Comparison of ENCODE assay signal across 16 cellular contexts in genomic region chr7:6479067-6479466, GRCh38. TPM values are rescaled to one million over a fixed set of nuclear protein-coding genes. Genes with fewer than 3 reads are reported as not detected.
DNase-seq lines count a peak whose midpoint lies in the region; ATAC-seq and TF ChIP-seq lines count a peak whose summit lies in the region.
"Had no signal": no experiment of that assay in that cellular context is flagged by ENCODE, and none has a peak within 500 bp of the region (broad histone marks: within the 10 kb centered on the region; RNA-seq: fewer than 3 reads in every experiment).

No MANE protein-coding gene starts in this region.

- ATAC-seq in stimulated activated memory B cell treated with anti-CD40 and anti-IgM and Interleukin-4, amounts not matched to agents 10 μg/mL and 1 μg/mL and 100 μg/mL, for 72 hours = no peak
- ATAC-seq in GM21528 (IDR thresholded peaks at IDR 0.05; ENCODE audit: low FRiP score, unreplicated experiment) = no peak
- no peak for ATAC-seq in HG03460 (IDR thresholded peaks at IDR 0.05; ENCODE audit: unreplicated experiment)

- H3K79me2 ChIP-seq in Loucy (ENCODE audit: insufficient read depth, low read length) = peaks cover 98% of the 10 kb centered on the region

- peak overlapping the region; percentile 42 for H3K4me3 Mint-ChIP-seq in activated naive CD4-positive, alpha-beta T cell treated with anti-CD3 and anti-CD28 coated beads, Interleukin-2, amount 50 U/mL, for 24 hours
- no peak overlapping the region for H3K4me3 Mint-ChIP-seq in activated naive CD8-positive, alpha-beta T cell treated with anti-CD3 and anti-CD28 coated beads for 36 hours
- no peak overlapping the region for H3K4me3 Mint-ChIP-seq in stimulated activated memory B cell treated with anti-CD40 and anti-IgM and Interleukin-4, amounts not matched to agents 10 μg/mL and 1 μg/mL and 100 μg/mL, for 72 hours

- TF ChIP-seq CTCF in Loucy (conservative IDR thresholded peaks at IDR 0.05; ENCODE audit: low read length) = no peak
- TF ChIP-seq CTCF in foreskin fibroblast (IDR thresholded peaks at IDR 0.05; ENCODE audit: low read depth, low read length) = no peak

- no peaks in the 10 kb centered on the region for H3F3A ChIP-seq in Loucy (ENCODE audit: low read depth)

- no peaks in the 10 kb centered on the region for H3K27me3 ChIP-seq in Loucy (ENCODE audit: insufficient read depth, low read length, poor library complexity, severe bottlenecking)
- H3K27me3 ChIP-seq: cardiac muscle cell had no signal

- H3K9me3 Mint-ChIP-seq in activated naive CD4-positive, alpha-beta T cell treated with anti-CD3 and anti-CD28 coated beads, Interleukin-2, amount 50 U/mL, for 24 hours = no peaks in the 10 kb centered on the region
- H3K9me3 Mint-ChIP-seq in activated naive CD8-positive, alpha-beta T cell treated with anti-CD3 and anti-CD28 coated beads for 36 hours = no peaks in the 10 kb centered on the region
- no peaks in the 10 kb centered on the region for H3K9me3 Mint-ChIP-seq in stimulated activated memory B cell treated with anti-CD40 and anti-IgM and Interleukin-4, amounts not matched to agents 10 μg/mL and 1 μg/mL and 100 μg/mL, for 72 hours
- H3K9me3 Mint-ChIP-seq: neural crest cell had no signal

- no peak overlapping the region for H3K9ac ChIP-seq in Loucy (ENCODE audit: low read depth, low read length, poor library complexity, severe bottlenecking)
- H3K9ac ChIP-seq: SK-N-SH had no signal

- no peaks in the 10 kb centered on the region for H3K9me3 ChIP-seq in Loucy (ENCODE audit: insufficient read depth, low read depth, low read length)
- H3K9me3 ChIP-seq: SK-N-SH had no signal

- no peak overlapping the region for H3K27ac Mint-ChIP-seq in activated naive CD4-positive, alpha-beta T cell treated with anti-CD3 and anti-CD28 coated beads, Interleukin-2, amount 50 U/mL, for 24 hours
- H3K27ac Mint-ChIP-seq in activated naive CD8-positive, alpha-beta T cell treated with anti-CD3 and anti-CD28 coated beads for 36 hours = peak overlapping the region; percentile 48
- H3K27ac Mint-ChIP-seq in stimulated activated memory B cell treated with anti-CD40 and anti-IgM and Interleukin-4, amounts not matched to agents 10 μg/mL and 1 μg/mL and 100 μg/mL, for 72 hours = peak overlapping the region; percentile 10

- H3K4me3 ChIP-seq in Loucy (ENCODE audit: low read length, poor library complexity, severe bottlenecking) (no peak overlapping the region), foreskin fibroblast (ENCODE audit: low read depth in 1 of 2, low read length in 2 of 2) (no peak overlapping the region)
- H3K4me3 ChIP-seq: cardiac muscle cell had no signal

- H3K9me2 ChIP-seq in Loucy (replicated peaks; ENCODE audit: low read depth, low read length) = no peaks in the 10 kb centered on the region
- H3K9me2 ChIP-seq: SK-N-SH had no signal

- no peak for DNase-seq in activated naive CD4-positive, alpha-beta T cell (lab: John Stamatoyannopoulos, UW)
- DNase-seq in activated naive CD8-positive, alpha-beta T cell treated with anti-CD3 and anti-CD28 coated beads for 36 hours = no peak
- DNase-seq in foreskin fibroblast = no peak
- DNase-seq: effector CD8-positive, alpha-beta T cell; islet precursor cell; mesenchymal stem cell; NCI-H69; retina; SK-N-SH had no signal

- H3K4me2 ChIP-seq in Loucy (ENCODE audit: low read depth, low read length, poor library complexity, severe bottlenecking) = peak overlapping the region; percentile 39

- H3K36me3 Mint-ChIP-seq in activated naive CD4-positive, alpha-beta T cell treated with anti-CD3 and anti-CD28 coated beads, Interleukin-2, amount 50 U/mL, for 24 hours = no peaks in the 10 kb centered on the region
- peaks cover 21% of the 10 kb centered on the region for H3K36me3 Mint-ChIP-seq in activated naive CD8-positive, alpha-beta T cell treated with anti-CD3 and anti-CD28 coated beads for 36 hours
- no peaks in the 10 kb centered on the region for H3K36me3 Mint-ChIP-seq in stimulated activated memory B cell treated with anti-CD40 and anti-IgM and Interleukin-4, amounts not matched to agents 10 μg/mL and 1 μg/mL and 100 μg/mL, for 72 hours

- H3K4me1 ChIP-seq in Loucy (ENCODE audit: insufficient read depth, low read length, poor library complexity, severe bottlenecking) = peaks cover 29% of the 10 kb centered on the region

- H3K27me3 Mint-ChIP-seq in activated naive CD4-positive, alpha-beta T cell treated with anti-CD3 and anti-CD28 coated beads, Interleukin-2, amount 50 U/mL, for 24 hours = no peaks in the 10 kb centered on the region
- no peaks in the 10 kb centered on the region for H3K27me3 Mint-ChIP-seq in activated naive CD8-positive, alpha-beta T cell treated with anti-CD3 and anti-CD28 coated beads for 36 hours
- H3K27me3 Mint-ChIP-seq in stimulated activated memory B cell treated with anti-CD40 and anti-IgM and Interleukin-4, amounts not matched to agents 10 μg/mL and 1 μg/mL and 100 μg/mL, for 72 hours = no peaks in the 10 kb centered on the region

- H3K4me1 Mint-ChIP-seq in activated naive CD4-positive, alpha-beta T cell treated with anti-CD3 and anti-CD28 coated beads, Interleukin-2, amount 50 U/mL, for 24 hours = peaks cover 76% of the 10 kb centered on the region
- H3K4me1 Mint-ChIP-seq in activated naive CD8-positive, alpha-beta T cell treated with anti-CD3 and anti-CD28 coated beads for 36 hours = peaks cover 59% of the 10 kb centered on the region
- H3K4me1 Mint-ChIP-seq in stimulated activated memory B cell treated with anti-CD40 and anti-IgM and Interleukin-4, amounts not matched to agents 10 μg/mL and 1 μg/mL and 100 μg/mL, for 72 hours = peaks cover 82% of the 10 kb centered on the region

- H4K20me1 ChIP-seq in Loucy (ENCODE audit: insufficient read depth, low read length, poor library complexity, severe bottlenecking) = peaks cover 91% of the 10 kb centered on the region

- H3K36me3 ChIP-seq in Loucy (ENCODE audit: insufficient read depth, low read length) = peaks cover 6% of the 10 kb centered on the region; the same call in 1 of the 2 replicates

- no peak overlapping the region for H2AFZ ChIP-seq in Loucy (ENCODE audit: low read length)

RNA-seq across cellular contexts. Expression of gene KDELR2, which starts 4.9 kb away (rescaled TPM):
- 10 to 100 TPM; 63.0 to 67.3 TPM for total RNA-seq in activated naive CD8-positive, alpha-beta T cell treated with anti-CD3 and anti-CD28 coated beads for 36 hours

RNA-seq across cellular contexts. Expression of gene DAGLB, which starts 31.3 kb away (rescaled TPM):
- 10 to 100 TPM; 15.7 to 17.1 TPM for total RNA-seq in activated naive CD8-positive, alpha-beta T cell treated with anti-CD3 and anti-CD28 coated beads for 36 hours
